Comparison of ENCODE assay signal across 17 cellular contexts in the genomic region with DNA sequence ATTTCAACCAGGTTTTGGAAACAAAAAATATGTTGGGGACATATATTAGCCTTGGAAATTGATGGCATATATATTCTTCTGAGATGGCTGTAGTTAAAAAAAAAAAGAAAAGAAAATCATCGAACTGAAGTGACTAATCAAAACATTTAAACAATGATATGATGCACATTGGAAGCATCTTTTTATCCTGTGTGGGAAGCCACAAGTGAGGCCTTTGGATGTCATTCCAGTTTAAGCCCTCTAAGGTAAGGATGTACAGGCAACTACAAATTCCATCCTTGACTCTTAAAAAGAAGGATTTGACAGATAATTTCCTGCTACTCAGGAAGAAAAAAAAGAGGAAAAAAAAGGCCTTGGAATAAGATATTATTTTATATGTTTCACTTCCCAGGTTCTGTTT. TPM values are rescaled to one million over a fixed set of nuclear protein-coding genes. Genes with fewer than 3 reads are reported as not detected.
DNase-seq lines count a peak whose midpoint lies in the region; ATAC-seq, FAIRE-seq and TF ChIP-seq lines count a peak whose summit lies in the region.
"Had no signal": no experiment of that assay in that cellular context is flagged by ENCODE, and none has a peak within 500 bp of the region (broad histone marks: within the 10 kb centered on the region; RNA-seq: fewer than 3 reads in every experiment).

No MANE protein-coding gene starts in this region.

- H3K27me3 ChIP-seq in HUES48 (ENCODE audit: control insufficient read depth, insufficient read depth, low read length): no peaks in the 10 kb centered on the region
- H3K27me3 ChIP-seq in keratinocyte (ENCODE audit: control insufficient read depth, extremely low read depth, insufficient read depth, low read length): no peaks in the 10 kb centered on the region
- H3K27me3 ChIP-seq: ovary had no signal

- dilution Hi-C loops in keratinocyte (cut with MboI; ENCODE audit: extremely low pct_ligation_motif_present, low sequenced_read_pairs): no loop called here

- peak overlapping the region; percentile 76 to 84; a peak in 5 of 6 replicates for H3K27ac ChIP-seq in A549
- peak overlapping the region; percentile 92 for H3K27ac ChIP-seq in HUES48 (ENCODE audit: low read depth, low read length)
- H3K27ac ChIP-seq in keratinocyte (ENCODE audit: control insufficient read depth, insufficient read depth, low read length): peak overlapping the region; percentile 82
- H3K27ac ChIP-seq: ovary had no signal

- FAIRE-seq in A549 (lab: Jason Lieb, UNC) (no peak), keratinocyte (lab: Jason Lieb, UNC) (peak; percentile 88)

- TF ChIP-seq RAD21 in A549 (conservative IDR thresholded peaks at IDR 0.05 in 1 of 2, IDR thresholded peaks at IDR 0.05 in 1 of 2): no peak

- no peak for TF ChIP-seq POLR2A in A549 (IDR thresholded peaks at IDR 0.05; ENCODE audit: low read length)

- no peaks in the 10 kb centered on the region for H3K9me3 ChIP-seq in A549
- H3K9me3 ChIP-seq in HUES48 (ENCODE audit: control insufficient read depth, insufficient read depth, low read length): no peaks in the 10 kb centered on the region
- no peaks in the 10 kb centered on the region for H3K9me3 ChIP-seq in keratinocyte (ENCODE audit: control insufficient read depth, low read depth, low read length)
- H3K9me3 ChIP-seq: ovary had no signal

- peak overlapping the region; percentile 77 for H3K4me2 ChIP-seq in A549
- peak overlapping the region; percentile 72 for H3K4me2 ChIP-seq in keratinocyte (ENCODE audit: control insufficient read depth, extremely low read depth, insufficient read depth, low read depth, low read length)

- TF ChIP-seq CTCF in A549 (IDR thresholded peaks at IDR 0.05) (no peak), keratinocyte (optimal IDR thresholded peaks at IDR 0.05 in 1 of 3, IDR thresholded peaks at IDR 0.05 in 1 of 3, conservative IDR thresholded peaks at IDR 0.05 in 1 of 3; ENCODE audit: extremely low read depth in 1 of 3, insufficient read depth in 2 of 3, low read length in 3 of 3) (no peak), GM20000 (IDR thresholded peaks at IDR 0.05; ENCODE audit: extremely low read depth, missing control alignments) (no peak)

- CTCF ChIA-PET in A549 (lab: Yijun Ruan, JAX): no interaction called here

- H3K79me2 ChIP-seq in keratinocyte (ENCODE audit: control insufficient read depth, insufficient read depth, low read length): no peaks in the 10 kb centered on the region

- no peak overlapping the region for H2AFZ ChIP-seq in keratinocyte (ENCODE audit: control insufficient read depth, low read length)

- H3K4me3 ChIP-seq in A549: no peak overlapping the region
- no peak overlapping the region for H3K4me3 ChIP-seq in HUES48 (ENCODE audit: low read depth, low read length)
- H3K4me3 ChIP-seq in keratinocyte (ENCODE audit: control insufficient read depth in 2 of 3, extremely low read depth in 1 of 3, insufficient read depth in 2 of 3, low read depth in 1 of 3, low read length in 3 of 3): no peak overlapping the region
- H3K4me3 ChIP-seq: ovary had no signal

- H3K4me1 ChIP-seq in A549 (peaks cover 29% of the 10 kb centered on the region), HUES48 (ENCODE audit: control insufficient read depth, insufficient read depth, low read length) (peaks cover 29% of the 10 kb centered on the region), keratinocyte (ENCODE audit: control insufficient read depth, extremely low read depth, insufficient read depth, low read length) (peaks cover 37% of the 10 kb centered on the region)

- no peak for TF ChIP-seq EP300 in A549 (IDR thresholded peaks at IDR 0.05)

- DNase-seq in A549 (ENCODE audit: low read depth in 1 of 2, low spot score in 1 of 2) (no peak), amniotic epithelial cell (ENCODE audit: low read depth) (peak; percentile 38), keratinocyte (ENCODE audit: low read depth, low spot score) (no peak), epidermal melanocyte (ENCODE audit: insufficient read length, low spot score) (no peak), GM20000 (ENCODE audit: low spot score) (no peak), COLO829 (ENCODE audit: low spot score) (no peak)
- DNase-seq: activated CD8-positive, alpha-beta memory T cell treated with anti-CD3 and anti-CD28 coated beads, Interleukin-2, amount 50 U/mL, for 48 hours; activated naive CD4-positive, alpha-beta T cell treated with anti-CD3 and anti-CD28 coated beads, Interleukin-2, amount 10 ng/mL, durations not matched to agents 7 days and 5 days; central memory CD4-positive, alpha-beta T cell; erythroblast; KG1; NCI-H146; NCI-H446; ovary; T-cell had no signal

- ATAC-seq in A549 (no peak), HG03439 (IDR thresholded peaks at IDR 0.05; ENCODE audit: unreplicated experiment) (no peak)
- ATAC-seq: T-cell had no signal

- 2% methylated on average over 1 of the region's 1 CpG for WGBS in A549 (ENCODE audit: missing lambda C conversion rate)

- H3K9ac ChIP-seq in HUES48 (ENCODE audit: low read depth, low read length) (no peak overlapping the region), keratinocyte (ENCODE audit: control insufficient read depth, extremely low read depth, insufficient read depth, low read length) (no peak overlapping the region)

- H3K36me3 ChIP-seq in HUES48 (ENCODE audit: control insufficient read depth, insufficient read depth, low read length) (no peaks in the 10 kb centered on the region), keratinocyte (ENCODE audit: control insufficient read depth in 2 of 2, extremely low read depth in 1 of 2, insufficient read depth in 2 of 2, low read length in 2 of 2) (no peaks in the 10 kb centered on the region)
- H3K36me3 ChIP-seq: ovary had no signal

- POLR2A ChIA-PET in A549 (lab: Yijun Ruan, JAX): no interaction called here

- no peaks in the 10 kb centered on the region for H4K20me1 ChIP-seq in keratinocyte (ENCODE audit: control insufficient read depth, extremely low read depth, insufficient read depth, low read length)

- H3K9me1 ChIP-seq in keratinocyte (ENCODE audit: control insufficient read depth, extremely low read depth, insufficient read depth, low read length): no peaks in the 10 kb centered on the region

TF ChIP-seq in A549, 52 proteins besides CTCF, POLR2A, EP300 and RAD21 (continues in another document):
- TF ChIP-seq USF2 (IDR thresholded peaks at IDR 0.05): no peak
- TF ChIP-seq CBX2 (IDR thresholded peaks at IDR 0.05; ENCODE audit: borderline replicate concordance, low read depth): no peak
- TF ChIP-seq REST (IDR thresholded peaks at IDR 0.05): no peak
- TF ChIP-seq TP53 (CRISPR knock-in tag; IDR thresholded peaks at IDR 0.05): no peak
- TF ChIP-seq MAZ (IDR thresholded peaks at IDR 0.05; ENCODE audit: borderline replicate concordance, low read depth, low read length): no peak
- TF ChIP-seq HOXA7 (CRISPR knock-in tag; IDR thresholded peaks at IDR 0.05): no peak
- no peak for TF ChIP-seq FOSL2 (IDR thresholded peaks at IDR 0.05)
- no peak for TF ChIP-seq FOSL2 (CRISPR knock-in tag; IDR thresholded peaks at IDR 0.05)
- TF ChIP-seq HES2 (IDR thresholded peaks at IDR 0.05): no peak

RNA-seq across cellular contexts. Expression of gene PTPRB, which starts 9.6 kb away (rescaled TPM):
- polyA plus RNA-seq in A549 (2011; rRNA removed) (0.34 and 0.45 TPM in 2 replicates), A549 (2017; fragmentation: RNase III; extraction: RNeasy Plus Mini Kit Qiagen cat#74134 plus additional on column Dnase treatment) (0.16 to 0.57 TPM (median 0.26 TPM) in 3 replicates), keratinocyte (0.33 to 0.65 TPM (median 0.46 TPM) in 3 replicates)
- polyA plus RNA-seq in A549 (2012; cell fraction: cytosol; rRNA removed): 0.05 and 0.06 TPM in 2 replicates
- 0.01 and 0.02 TPM in 2 replicates for polyA plus RNA-seq in A549 (2012; cell fraction: nucleus; rRNA removed)
- 0.49 and 0.70 TPM in 2 replicates for polyA minus RNA-seq in A549 (2011; rRNA and poly(A)+ RNA removed)
- 0.49 TPM for polyA plus RNA-seq in keratinocyte (2011; ENCODE audit: low read depth)
- 0.09 and 0.26 TPM in 2 replicates for polyA plus RNA-seq in keratinocyte (2011; cell fraction: cytosol; rRNA removed)
- 0.77 and 1.3 TPM in 2 replicates for polyA plus RNA-seq in keratinocyte (2011; cell fraction: nucleus; rRNA removed)
- 0.13 and 0.45 TPM in 2 replicates for polyA plus RNA-seq in keratinocyte (2012; ENCODE audit: low replicate concordance)
- polyA minus RNA-seq in keratinocyte: 0.92 to 1.2 TPM (median 0.96 TPM) in 3 replicates
- polyA minus RNA-seq in keratinocyte (2011; cell fraction: cytosol; rRNA and poly(A)+ RNA removed): 0.38 TPM
- polyA minus RNA-seq in keratinocyte (2011; cell fraction: nucleus; rRNA and poly(A)+ RNA removed): 2.6 TPM in 2 replicates
